In genomic region chr6:170295519-170296422, GRCh38 we compare ENCODE assay signal across 9 cellular contexts. TPM values are rescaled to one million over a fixed set of nuclear protein-coding genes. Genes with fewer than 3 reads are reported as not detected.
DNase-seq lines count a peak whose midpoint lies in the region; ATAC-seq and TF ChIP-seq lines count a peak whose summit lies in the region.
"Had no signal": no experiment of that assay in that cellular context is flagged by ENCODE, and none has a peak within 500 bp of the region (broad histone marks: within the 10 kb centered on the region; RNA-seq: fewer than 3 reads in every experiment).

No MANE protein-coding gene starts in this region.

- peaks cover 45% of the 10 kb centered on the region for H3K4me1 ChIP-seq in iPS-20b (ENCODE audit: insufficient read depth, low read length)
- H3K4me1 ChIP-seq in spleen, result peaks cover 32 to 67% (median 59%) of the 10 kb centered on the region in 6 donors

- TF ChIP-seq CTCF in spleen (IDR thresholded peaks at IDR 0.05 in 8 of 11, conservative IDR thresholded peaks at IDR 0.05 in 3 of 11), result no peak

- no peak overlapping the region for H3K27ac Mint-ChIP-seq in activated naive CD8-positive, alpha-beta T cell

- H3K9me3 Mint-ChIP-seq in activated naive CD8-positive, alpha-beta T cell (ENCODE audit: low read depth), result no peaks in the 10 kb centered on the region

- peak; percentile 47 for ATAC-seq in HG02763 (IDR thresholded peaks at IDR 0.05; ENCODE audit: unreplicated experiment)

- TF ChIP-seq POLR2A in spleen (IDR thresholded peaks at IDR 0.05), result no peak

- H3K36me3 Mint-ChIP-seq in activated naive CD8-positive, alpha-beta T cell, result no peaks in the 10 kb centered on the region

- peaks cover 35% of the 10 kb centered on the region for H3K4me1 Mint-ChIP-seq in activated naive CD8-positive, alpha-beta T cell (ENCODE audit: low read depth)

- H3K36me3 ChIP-seq in iPS-20b (ENCODE audit: insufficient read depth, low read depth, low read length) (no peaks in the 10 kb centered on the region), spleen (no peaks in the 10 kb centered on the region)
- H3K36me3 ChIP-seq: adrenal gland had no signal

- intact Hi-C loops in spleen (cut with DNase I; ENCODE audit: low total_unique reads), result no loop called here

- H3K4me3 ChIP-seq in iPS-20b (ENCODE audit: low read length) (peak overlapping the region; percentile 55; the same call in 1 of the 2 replicates), spleen (peak overlapping the region; percentile 3 to 76 (median 47))

- WGBS in spleen, 5 donors, result 0 to 1% (median 1%) methylated on average over 4 to 108 of the region's 108 CpGs

- peaks cover 16% of the 10 kb centered on the region for H3K27me3 Mint-ChIP-seq in activated naive CD8-positive, alpha-beta T cell

- H3K27me3 ChIP-seq in iPS-20b (ENCODE audit: insufficient read depth, low read length) (peaks cover 76% of the 10 kb centered on the region), spleen (replicated peaks in 1 of 7) (peaks cover 8 to 100% (median 73%) of the 10 kb centered on the region in 7 donors)

- peak overlapping the region; percentile 38; the same call in 1 of the 2 replicates for H3K9ac ChIP-seq in iPS-20b (ENCODE audit: low read depth, low read length)

- H3K9me3 ChIP-seq in iPS-20b (ENCODE audit: insufficient read depth, low read depth, low read length) (peaks cover 7% of the 10 kb centered on the region), spleen (peaks cover 0 to 2% (median 0%) of the 10 kb centered on the region in 8 donors)
- H3K9me3 ChIP-seq: adrenal gland had no signal

- H3K27ac ChIP-seq in iPS-20b (ENCODE audit: low read length) (no peak overlapping the region), spleen (no peak overlapping the region)
- H3K27ac ChIP-seq: adrenal gland had no signal

- peak; percentile 43 to 53 for DNase-seq in NCI-H187 (lab: John Stamatoyannopoulos, UW)
- no peak for DNase-seq in NCI-H187 treated with DMSO at 0.1 percent for 48 hours (lab: John Stamatoyannopoulos, UW)
- DNase-seq in NCI-H345 treated with DMSO at 0.1 percent for 48 hours (lab: John Stamatoyannopoulos, UW; ENCODE audit: unreplicated experiment), result peak; percentile 32
- DNase-seq in spleen, result peak; percentile 85
- DNase-seq in kidney glomerular epithelial cell (lab: John Stamatoyannopoulos, UW), result no peak

- peak overlapping the region; percentile 75 for H3K4me3 Mint-ChIP-seq in activated naive CD8-positive, alpha-beta T cell

RNA-seq across cellular contexts. Expression of gene DLL1, which starts 4.9 kb away (rescaled TPM):
- total RNA-seq in spleen, result 100 to 1,000 TPM in 2 of 7 donors, 10 to 100 TPM in 5; 34.7 to 119 (median 79.8) TPM
- 10 to 100 TPM; 12.6 to 30.3 (median 15.0) TPM for polyA plus RNA-seq in spleen

RNA-seq across cellular contexts. Expression of gene FAM120B, which starts 10.8 kb away (rescaled TPM):
- total RNA-seq in spleen, result 10 to 100 TPM; 24.8 to 41.2 (median 27.4) TPM
- polyA plus RNA-seq in spleen, result 1 to 10 TPM; 7.6 to 8.7 (median 8.5) TPM

Comparison
In these comparisons a context has a peak if more than half of its experiments do, and no peak if none do; other contexts are left out.
1. DNase-seq: peak in NCI-H187 (2 of 2), NCI-H345 treated with DMSO at 0.1 percent for 48 hours (single experiment) and spleen (single experiment); none in NCI-H187 treated with DMSO at 0.1 percent for 48 hours (single experiment) and kidney glomerular epithelial cell (single experiment).